ENCODE assay signal across 7 cellular contexts in the genomic region with DNA sequence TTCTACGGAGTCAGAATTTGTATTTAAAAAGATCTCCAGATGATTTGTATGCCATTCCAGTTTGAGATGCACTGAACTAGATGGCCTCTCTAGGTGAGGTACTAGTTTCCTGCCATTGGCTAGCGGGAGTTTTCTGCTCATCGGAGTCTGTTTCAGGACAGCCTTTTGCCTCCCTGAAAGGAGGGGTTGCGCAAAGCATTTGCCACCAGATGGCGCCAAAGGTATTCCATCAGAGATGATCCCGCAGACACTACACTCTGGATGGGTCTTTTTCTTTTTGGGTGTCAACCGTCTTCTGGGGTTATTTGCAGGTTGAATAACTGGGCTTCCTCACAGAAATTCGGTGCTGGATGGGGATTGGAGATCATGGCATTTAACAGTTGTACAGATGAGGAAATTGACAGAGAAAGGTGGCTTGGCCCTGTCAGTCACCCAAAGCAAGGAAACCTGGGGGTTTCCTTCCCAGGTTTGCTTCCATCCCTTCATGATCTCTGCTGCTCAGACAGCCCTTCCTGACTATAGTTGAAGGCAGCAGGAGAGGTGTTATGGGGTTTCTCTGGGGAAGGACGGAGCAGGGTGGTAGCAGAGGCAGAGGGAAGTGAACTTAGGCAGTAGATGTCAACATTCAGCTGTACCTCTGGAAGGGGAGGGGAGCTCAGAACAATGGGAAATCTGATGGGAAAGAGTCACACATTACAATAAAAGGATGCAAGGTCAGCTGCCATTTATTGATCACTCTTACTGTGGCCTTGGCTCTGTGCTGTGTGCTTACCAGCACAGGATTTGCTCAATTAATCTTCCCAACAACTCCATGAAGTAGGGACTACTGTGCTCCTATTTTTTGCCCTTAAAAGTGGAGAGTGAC.
A peak's percentile ranks its signal among the peaks of the same experiment; 100 is the strongest.
DNase-seq lines count a peak whose midpoint lies in the region; ATAC-seq, FAIRE-seq and TF ChIP-seq lines count a peak whose summit lies in the region.

No MANE protein-coding gene starts in this region.

- no peaks in the 10 kb centered on the region for H3K27me3 ChIP-seq in hepatocyte
- no peaks in the 10 kb centered on the region for H3K27me3 ChIP-seq in skeletal muscle tissue (ENCODE audit: control insufficient read depth in 3 of 3, insufficient read depth in 3 of 3, low read length in 3 of 3)

- H2AFZ ChIP-seq in hepatocyte: no peak overlapping the region

- no peaks in the 10 kb centered on the region for H3K36me3 Mint-ChIP-seq in T-helper 17 cell (ENCODE audit: low read depth)

- H3K27ac ChIP-seq in hepatocyte (no peak overlapping the region), skeletal muscle tissue (ENCODE audit: low read depth, low read length) (peak overlapping the region; percentile 34)

- no peaks in the 10 kb centered on the region for H4K20me1 ChIP-seq in hepatocyte (ENCODE audit: insufficient read depth, poor library complexity, severe bottlenecking)

- no peaks in the 10 kb centered on the region for H3K4me1 ChIP-seq in hepatocyte (ENCODE audit: insufficient read depth)
- H3K4me1 ChIP-seq in skeletal muscle tissue (ENCODE audit: control insufficient read depth in 3 of 3, insufficient read depth in 3 of 3, low read length in 3 of 3): peaks cover 17 to 24% (median 22%) of the 10 kb centered on the region in 3 donors

- no peaks in the 10 kb centered on the region for H3K9me3 ChIP-seq in T-helper 17 cell (ENCODE audit: control insufficient read depth, low read length, poor library complexity, severe bottlenecking)
- H3K9me3 ChIP-seq in hepatocyte (ENCODE audit: low read depth): no peaks in the 10 kb centered on the region
- H3K9me3 ChIP-seq in skeletal muscle tissue (ENCODE audit: control insufficient read depth in 3 of 3, low read length in 3 of 3): no peaks in the 10 kb centered on the region

- DNase-seq in GM12892 (ENCODE audit: insufficient read length) (peak; percentile 43), NCI-H1417 (lab: John Stamatoyannopoulos, UW) (peak; percentile 70 to 90 (median 89)), T-helper 17 cell (peak; percentile 27 to 55 (median 40)), amniotic stem cell (lab: John Stamatoyannopoulos, UW) (peak; percentile 62), hepatocyte (ENCODE audit: low spot score) (peak; percentile 93)

- H3K4me1 Mint-ChIP-seq in T-helper 17 cell: peaks cover 9% of the 10 kb centered on the region

- TF ChIP-seq CTCF in hepatocyte (IDR thresholded peaks at IDR 0.05; ENCODE audit: poor library complexity): peak; percentile 96

- H3K4me3 Mint-ChIP-seq in T-helper 17 cell: no peak overlapping the region

- no peak overlapping the region for H3K27ac Mint-ChIP-seq in T-helper 17 cell

- TF ChIP-seq POLR2A in GM12892 (IDR thresholded peaks at IDR 0.05; ENCODE audit: low read depth, low read length): no peak

- peak; percentile 95 for FAIRE-seq in GM12892 (lab: Jason Lieb, UNC)

- no peaks in the 10 kb centered on the region for H3K79me2 ChIP-seq in hepatocyte

- H3K4me2 ChIP-seq in hepatocyte: no peak overlapping the region

- H3K4me3 ChIP-seq in hepatocyte (no peak overlapping the region), skeletal muscle tissue (ENCODE audit: low read length in 3 of 3) (no peak overlapping the region)

- WGBS in hepatocyte (ENCODE audit: low lambda C conversion rate, missing lambda C conversion rate): 16% methylated on average over 9 of the region's 9 CpGs

- H3K27me3 Mint-ChIP-seq in T-helper 17 cell: peaks cover 8% of the 10 kb centered on the region

- H3K9ac ChIP-seq in skeletal muscle tissue (ENCODE audit: low read depth in 1 of 3, low read length in 3 of 3): no peak overlapping the region

- peak; percentile 85 for ATAC-seq in HG02642 (IDR thresholded peaks at IDR 0.05; ENCODE audit: poor library complexity, unreplicated experiment)
- ATAC-seq in T-helper 17 cell: peak; percentile 60

- H3K9me2 ChIP-seq in hepatocyte (replicated peaks; ENCODE audit: insufficient read depth): no peaks in the 10 kb centered on the region

- H3K36me3 ChIP-seq in hepatocyte (replicated peaks; ENCODE audit: insufficient read depth, low read depth) (no peaks in the 10 kb centered on the region), skeletal muscle tissue (ENCODE audit: control insufficient read depth in 3 of 3, insufficient read depth in 3 of 3, low read length in 3 of 3) (no peaks in the 10 kb centered on the region)

Comparison
In these comparisons a context has a peak if more than half of its experiments do, and no peak if none do; other contexts are left out.
1. DNase-seq: peak in every context shown above with its lines; median percentile 93 in hepatocyte; 89 in NCI-H1417; 62 in amniotic stem cell; 43 in GM12892; 40 in T-helper 17 cell.